Comparison of ENCODE assay signal across 8 cellular contexts in genomic region chr14:80996049-80996901, GRCh38. TPM values are rescaled to one million over a fixed set of nuclear protein-coding genes. Genes with fewer than 3 reads are reported as not detected.
DNase-seq lines count a peak whose midpoint lies in the region; ATAC-seq, FAIRE-seq and TF ChIP-seq lines count a peak whose summit lies in the region.

No MANE protein-coding gene starts in this region.

- BruUV-seq in PC-3 (replicated peaks; lab: Mats Ljungman, UMichigan) (no TSS peak), mammary epithelial cell (replicated peaks; lab: Mats Ljungman, UMichigan) (no TSS peak)

- H3K9me1 ChIP-seq in keratinocyte (ENCODE audit: control insufficient read depth, extremely low read depth, insufficient read depth, low read length) = no peaks in the 10 kb centered on the region

- no peak overlapping the region for H3K27ac ChIP-seq in KMS-11
- no peak overlapping the region for H3K27ac ChIP-seq in PC-3 (ENCODE audit: low read length)
- H3K27ac ChIP-seq in mammary epithelial cell (ENCODE audit: insufficient read depth, low read depth, low read length) = no peak overlapping the region
- H3K27ac ChIP-seq in keratinocyte (ENCODE audit: control insufficient read depth, insufficient read depth, low read length) = no peak overlapping the region

- H3K4me2 ChIP-seq in KMS-11 (no peak overlapping the region), PC-3 (ENCODE audit: low read length) (peak overlapping the region; percentile 49), mammary epithelial cell (ENCODE audit: insufficient read depth, low read depth, low read length) (peak overlapping the region; percentile 56), keratinocyte (ENCODE audit: control insufficient read depth, extremely low read depth, insufficient read depth, low read depth, low read length) (peak overlapping the region; percentile 35)

- FAIRE-seq in keratinocyte (lab: Jason Lieb, UNC) = peak; percentile 62

- dilution Hi-C loops in mammary epithelial cell (cut with HindIII; ENCODE audit: low sequenced_read_pairs) = no loop called here
- dilution Hi-C loops in keratinocyte (cut with MboI; ENCODE audit: extremely low pct_ligation_motif_present, low sequenced_read_pairs) = no loop called here

- peak; percentile 69 for ATAC-seq in activated CD8-positive, alpha-beta memory T cell treated with anti-CD3 and anti-CD28 coated beads, Interleukin-2, amount 10 ng/mL, durations not matched to agents 7 days and 5 days
- ATAC-seq in GM21576 (IDR thresholded peaks at IDR 0.05; ENCODE audit: unreplicated experiment) (peak; percentile 82), PC-3 (peak; percentile 98)
- ATAC-seq in stimulated activated naive CD8-positive, alpha-beta T cell treated with anti-CD3 and anti-CD28 coated beads, Interleukin-15, amount 100 ng/mL, for 72 hours = peak; percentile 91

- H3K4me1 Mint-ChIP-seq in activated CD8-positive, alpha-beta memory T cell treated with anti-CD3 and anti-CD28 coated beads, Interleukin-2, amount 10 ng/mL, durations not matched to agents 7 days and 5 days = peaks cover 7% of the 10 kb centered on the region
- peaks cover 6% of the 10 kb centered on the region for H3K4me1 Mint-ChIP-seq in stimulated activated naive CD8-positive, alpha-beta T cell treated with anti-CD3 and anti-CD28 coated beads, Interleukin-15, amount 100 ng/mL, for 72 hours

- no peak overlapping the region for H3K9ac ChIP-seq in KMS-11
- no peak overlapping the region for H3K9ac ChIP-seq in PC-3 (ENCODE audit: low read length)
- no peak overlapping the region for H3K9ac ChIP-seq in mammary epithelial cell (ENCODE audit: insufficient read depth, low read length)
- H3K9ac ChIP-seq in keratinocyte (ENCODE audit: control insufficient read depth, extremely low read depth, insufficient read depth, low read length) = no peak overlapping the region

- H3K4me3 ChIP-seq in KMS-11 (IDR thresholded peaks at IDR 0.05; ENCODE audit: insufficient read depth, low read depth, low read length) = no peak overlapping the region
- H3K4me3 ChIP-seq in PC-3 (ENCODE audit: low read length) = no peak overlapping the region
- no peak overlapping the region for H3K4me3 ChIP-seq in mammary epithelial cell (replicated peaks in 1 of 3; ENCODE audit: insufficient read depth in 1 of 3, low read depth in 2 of 3, low read length in 3 of 3)
- no peak overlapping the region for H3K4me3 ChIP-seq in keratinocyte (ENCODE audit: control insufficient read depth in 2 of 3, extremely low read depth in 1 of 3, insufficient read depth in 2 of 3, low read depth in 1 of 3, low read length in 3 of 3)

- H3K27me3 Mint-ChIP-seq in activated CD8-positive, alpha-beta memory T cell treated with anti-CD3 and anti-CD28 coated beads, Interleukin-2, amount 10 ng/mL, durations not matched to agents 7 days and 5 days = peaks cover 55% of the 10 kb centered on the region
- peaks cover 39% of the 10 kb centered on the region for H3K27me3 Mint-ChIP-seq in stimulated activated naive CD8-positive, alpha-beta T cell treated with anti-CD3 and anti-CD28 coated beads, Interleukin-15, amount 100 ng/mL, for 72 hours

- H3F3A ChIP-seq in PC-3 (ENCODE audit: low read length, unreplicated experiment) = no peaks in the 10 kb centered on the region

- CTCF ChIA-PET in activated CD8-positive, alpha-beta memory T cell treated with anti-CD3 and anti-CD28 coated beads, Interleukin-2, amount 10 ng/mL, durations not matched to agents 7 days and 5 days (lab: Charles Lee) = interaction anchor here (0.6 to 2.4 kb wide), 18 partner anchors 8 to 468 kb away, joined by 3 to 21 read pairs (median 3); partner anchors contain the start of gene TSHR
- CTCF ChIA-PET in PC-3 (lab: Charles Lee) (interaction anchor here (0.6 to 1.4 kb wide), 9 partner anchors 9 to 1417 kb away, joined by 3 to 9 read pairs (median 3); no protein-coding TSS in a partner anchor), mammary epithelial cell (lab: Charles Lee; ENCODE audit: low non-redundant PET) (interaction anchor here (0.5 to 0.6 kb wide), 2 partner anchors 9 to 174 kb away, joined by 3 read pairs; no protein-coding TSS in a partner anchor)

- H2AFZ ChIP-seq in KMS-11 (ENCODE audit: low read depth) (no peak overlapping the region), PC-3 (ENCODE audit: low read length) (peak overlapping the region; percentile 15; the same call in 1 of the 2 replicates), mammary epithelial cell (ENCODE audit: low read depth, low read length) (no peak overlapping the region), keratinocyte (ENCODE audit: control insufficient read depth, low read length) (peak overlapping the region; percentile 27)

- TF ChIP-seq CTCF in KMS-11 (conservative IDR thresholded peaks at IDR 0.05; ENCODE audit: low read depth, low read length) = peak; percentile 54
- peak; percentile 83 for TF ChIP-seq CTCF in PC-3 (conservative IDR thresholded peaks at IDR 0.05; ENCODE audit: low read depth, low read length)
- peak; percentile 67 to 83 for TF ChIP-seq CTCF in mammary epithelial cell (conservative IDR thresholded peaks at IDR 0.05 in 1 of 2, IDR thresholded peaks at IDR 0.05 in 1 of 2; ENCODE audit: extremely low read depth in 1 of 2, insufficient read depth in 1 of 2, low read depth in 1 of 2, low read length in 2 of 2)
- TF ChIP-seq CTCF in keratinocyte (optimal IDR thresholded peaks at IDR 0.05 in 1 of 3, IDR thresholded peaks at IDR 0.05 in 1 of 3, conservative IDR thresholded peaks at IDR 0.05 in 1 of 3; ENCODE audit: extremely low read depth in 1 of 3, insufficient read depth in 2 of 3, low read length in 3 of 3) = peak; percentile 56 to 62 (median 56)

- WGBS in mammary epithelial cell (ENCODE audit: low coverage, missing lambda C conversion rate) = 39% methylated on average over 13 of the region's 13 CpGs

- intact Hi-C loops in PC-3 (cut with micrococcal nuclease) (loop anchor here (1.0 kb wide), 5 partner anchors 66 to 468 kb away; no protein-coding TSS in a partner anchor), mammary epithelial cell (cut with micrococcal nuclease) (loop anchor here (1.0 to 5.0 kb wide), 5 partner anchors 67 to 468 kb away; no protein-coding TSS in a partner anchor)

- no peaks in the 10 kb centered on the region for H3K36me3 Mint-ChIP-seq in activated CD8-positive, alpha-beta memory T cell treated with anti-CD3 and anti-CD28 coated beads, Interleukin-2, amount 10 ng/mL, durations not matched to agents 7 days and 5 days

- H3K9me2 ChIP-seq in PC-3 (replicated peaks; ENCODE audit: low read length) = no peaks in the 10 kb centered on the region

- H4K20me1 ChIP-seq in KMS-11 (ENCODE audit: insufficient read depth) (no peaks in the 10 kb centered on the region), PC-3 (ENCODE audit: low read length) (no peaks in the 10 kb centered on the region), mammary epithelial cell (ENCODE audit: insufficient read depth, low read length) (no peaks in the 10 kb centered on the region), keratinocyte (ENCODE audit: control insufficient read depth, extremely low read depth, insufficient read depth, low read length) (no peaks in the 10 kb centered on the region)

- POLR2A ChIA-PET in PC-3 (lab: Charles Lee; ENCODE audit: unreplicated experiment) = interaction anchor here (0.7 kb wide), 1 partner anchor 74 kb away, joined by 3 read pairs; no protein-coding TSS in a partner anchor

- no peak overlapping the region for H3K4me3 Mint-ChIP-seq in activated CD8-positive, alpha-beta memory T cell treated with anti-CD3 and anti-CD28 coated beads, Interleukin-2, amount 10 ng/mL, durations not matched to agents 7 days and 5 days
- peak overlapping the region in 1 of 2 donors; percentile 22 for H3K4me3 Mint-ChIP-seq in stimulated activated naive CD8-positive, alpha-beta T cell treated with anti-CD3 and anti-CD28 coated beads, Interleukin-15, amount 100 ng/mL, for 72 hours

- H3K9me3 ChIP-seq in PC-3 (ENCODE audit: low read length) (no peaks in the 10 kb centered on the region), mammary epithelial cell (replicated peaks; ENCODE audit: insufficient read depth, low read length) (no peaks in the 10 kb centered on the region), keratinocyte (ENCODE audit: control insufficient read depth, low read depth, low read length) (no peaks in the 10 kb centered on the region)

- no peak overlapping the region for H3K27ac Mint-ChIP-seq in activated CD8-positive, alpha-beta memory T cell treated with anti-CD3 and anti-CD28 coated beads, Interleukin-2, amount 10 ng/mL, durations not matched to agents 7 days and 5 days
- no peak overlapping the region for H3K27ac Mint-ChIP-seq in stimulated activated naive CD8-positive, alpha-beta T cell treated with anti-CD3 and anti-CD28 coated beads, Interleukin-15, amount 100 ng/mL, for 72 hours

- H3K27me3 ChIP-seq in KMS-11 (ENCODE audit: insufficient read depth, low read depth) (no peaks in the 10 kb centered on the region), PC-3 (ENCODE audit: low read length) (peaks cover 42% of the 10 kb centered on the region), mammary epithelial cell (ENCODE audit: insufficient read depth, low read length) (peaks cover 5% of the 10 kb centered on the region), keratinocyte (ENCODE audit: control insufficient read depth, extremely low read depth, insufficient read depth, low read length) (peaks cover 6% of the 10 kb centered on the region)

- in situ Hi-C loops in mammary epithelial cell (cut with MboI; ENCODE audit: low sequenced_read_pairs in 2 of 2) = loop anchor here (10.0 to 25.0 kb wide), 3 partner anchors 166 to 466 kb away; no protein-coding TSS in a partner anchor

- H3K36me3 ChIP-seq in KMS-11 (ENCODE audit: insufficient read depth) (no peaks in the 10 kb centered on the region), PC-3 (ENCODE audit: low read depth, low read length) (no peaks in the 10 kb centered on the region), mammary epithelial cell (ENCODE audit: insufficient read depth, low read length) (no peaks in the 10 kb centered on the region), keratinocyte (ENCODE audit: control insufficient read depth in 2 of 2, extremely low read depth in 1 of 2, insufficient read depth in 2 of 2, low read length in 2 of 2) (no peaks in the 10 kb centered on the region)

- DNase-seq in activated CD8-positive, alpha-beta memory T cell treated with anti-CD3 and anti-CD28 coated beads, Interleukin-2, amount 10 ng/mL, durations not matched to agents 7 days and 5 days = peak; percentile 47
- no peak for DNase-seq in activated CD8-positive, alpha-beta memory T cell treated with anti-CD3 and anti-CD28 coated beads, Interleukin-2, amount 50 U/mL, for 4 hours
- DNase-seq in PC-3 = peak; percentile 83
- DNase-seq in mammary epithelial cell = peak; percentile 81
- peak; percentile 30 for DNase-seq in keratinocyte (ENCODE audit: low read depth, low spot score)
- peak; percentile 24 to 33 for DNase-seq in stimulated activated naive CD8-positive, alpha-beta T cell treated with anti-CD3 and anti-CD28 coated beads, Interleukin-15, amount 100 ng/mL, for 72 hours

- no peaks in the 10 kb centered on the region for H3K9me3 Mint-ChIP-seq in activated CD8-positive, alpha-beta memory T cell treated with anti-CD3 and anti-CD28 coated beads, Interleukin-2, amount 10 ng/mL, durations not matched to agents 7 days and 5 days (ENCODE audit: low read depth)
- no peaks in the 10 kb centered on the region for H3K9me3 Mint-ChIP-seq in stimulated activated naive CD8-positive, alpha-beta T cell treated with anti-CD3 and anti-CD28 coated beads, Interleukin-15, amount 100 ng/mL, for 72 hours

- H3K79me2 ChIP-seq in KMS-11 (ENCODE audit: insufficient read depth, low read depth) = no peaks in the 10 kb centered on the region
- H3K79me2 ChIP-seq in PC-3 (ENCODE audit: low read length) = no peaks in the 10 kb centered on the region
- H3K79me2 ChIP-seq in mammary epithelial cell (ENCODE audit: insufficient read depth, low read length) = no peaks in the 10 kb centered on the region
- H3K79me2 ChIP-seq in keratinocyte (ENCODE audit: control insufficient read depth, insufficient read depth, low read length) = no peaks in the 10 kb centered on the region

- H3K4me1 ChIP-seq in KMS-11 (ENCODE audit: low read depth, poor library complexity, severe bottlenecking) = no peaks in the 10 kb centered on the region
- no peaks in the 10 kb centered on the region for H3K4me1 ChIP-seq in PC-3 (ENCODE audit: insufficient read depth, low read length)
- H3K4me1 ChIP-seq in mammary epithelial cell (ENCODE audit: insufficient read depth, low read length) = no peaks in the 10 kb centered on the region
- H3K4me1 ChIP-seq in keratinocyte (ENCODE audit: control insufficient read depth, extremely low read depth, insufficient read depth, low read length) = no peaks in the 10 kb centered on the region

RNA-seq across cellular contexts. Expression of gene TSHR, which starts 40.9 kb away (rescaled TPM):
- total RNA-seq in activated CD8-positive, alpha-beta memory T cell treated with anti-CD3 and anti-CD28 coated beads, Interleukin-2, amount 10 ng/mL, durations not matched to agents 7 days and 5 days = under 1 TPM in 1 of 2 experiments, not detected in 1; 0.73 TPM
- total RNA-seq in PC-3 (2014; rRNA removed) = not detected in 2 replicates
- not detected for total RNA-seq in mammary epithelial cell
- polyA plus RNA-seq in mammary epithelial cell = not detected
- not detected for polyA minus RNA-seq in mammary epithelial cell
- 0.03 TPM in 1 of 3 replicates, not detected in the others for polyA plus RNA-seq in keratinocyte
- polyA plus RNA-seq in keratinocyte (2011; ENCODE audit: low read depth) = not detected
- not detected in 2 replicates for polyA plus RNA-seq in keratinocyte (2011; cell fraction: cytosol; rRNA removed)
- not detected in 2 replicates for polyA plus RNA-seq in keratinocyte (2011; cell fraction: nucleus; rRNA removed)
- 0.13 TPM in 1 of 2 replicates, not detected in the other for polyA plus RNA-seq in keratinocyte (2012; ENCODE audit: low replicate concordance)
- polyA minus RNA-seq in keratinocyte = not detected in 3 replicates
- polyA minus RNA-seq in keratinocyte (2011; cell fraction: cytosol; rRNA and poly(A)+ RNA removed) = not detected
- not detected in 2 replicates for polyA minus RNA-seq in keratinocyte (2011; cell fraction: nucleus; rRNA and poly(A)+ RNA removed)

RNA-seq across cellular contexts. Expression of gene CEP128, which starts 54.7 kb away (rescaled TPM):
- 10 to 100 TPM; 28.9 to 47.4 TPM for total RNA-seq in activated CD8-positive, alpha-beta memory T cell treated with anti-CD3 and anti-CD28 coated beads, Interleukin-2, amount 10 ng/mL, durations not matched to agents 7 days and 5 days
- 11.6 and 14.0 TPM in 2 replicates for total RNA-seq in PC-3 (2014; rRNA removed)
- total RNA-seq in mammary epithelial cell = 10 to 100 TPM in 1 of 2 donors, 1 to 10 TPM in 1; 3.3 to 23.0 TPM
- polyA plus RNA-seq in mammary epithelial cell = 3.3 TPM
- polyA minus RNA-seq in mammary epithelial cell = 9.0 TPM
- 1.0 to 2.9 TPM (median 2.6 TPM) in 3 replicates for polyA plus RNA-seq in keratinocyte
- 3.3 TPM for polyA plus RNA-seq in keratinocyte (2011; ENCODE audit: low read depth)
- 1.0 and 1.6 TPM in 2 replicates for polyA plus RNA-seq in keratinocyte (2011; cell fraction: cytosol; rRNA removed)
- 2.7 and 3.0 TPM in 2 replicates for polyA plus RNA-seq in keratinocyte (2011; cell fraction: nucleus; rRNA removed)
- polyA plus RNA-seq in keratinocyte (2012; ENCODE audit: low replicate concordance) = 1.3 and 3.4 TPM in 2 replicates
- 3.8 to 14.1 TPM (median 5.2 TPM) in 3 replicates for polyA minus RNA-seq in keratinocyte
- 0.96 TPM for polyA minus RNA-seq in keratinocyte (2011; cell fraction: cytosol; rRNA and poly(A)+ RNA removed)
- 4.6 and 14.4 TPM in 2 replicates for polyA minus RNA-seq in keratinocyte (2011; cell fraction: nucleus; rRNA and poly(A)+ RNA removed)

Comparison
In these comparisons a context has a peak if more than half of its experiments do, and no peak if none do; other contexts are left out.
1. H2AFZ ChIP-seq: peak in PC-3 (single experiment) and keratinocyte (single experiment); none in KMS-11 (single experiment) and mammary epithelial cell (single experiment).
2. Peak in every context shown above with its lines, with median percentiles within 50 percentile points of each other: ATAC-seq and CTCF ChIP-seq.